1 cellular context compared by ENCODE assay signal in genomic region chr22:46070722-46071450, GRCh38.
TF ChIP-seq lines count a peak whose summit lies in the region.

No MANE protein-coding gene starts in this region.

TF ChIP-seq in H1, 55 proteins besides CTCF, POLR2A, EP300 and RAD21:
- TF ChIP-seq TBP (IDR thresholded peaks at IDR 0.05; ENCODE audit: low read depth, low read length) (no peak), TAF1 (IDR thresholded peaks at IDR 0.05; ENCODE audit: low read depth, low read length) (0 out of 2 replicates have a peak, but pooled peaks have one; percentile 3), YY1 (IDR thresholded peaks at IDR 0.05; ENCODE audit: low read depth, low read length) (peak; percentile 61; the same call in 1 of the 2 replicates), KDM4A (IDR thresholded peaks at IDR 0.05; ENCODE audit: low read depth, low read length, severe bottlenecking) (peak; percentile 77)
